Comparison of ENCODE assay signal across 1 cellular context in the genomic region with DNA sequence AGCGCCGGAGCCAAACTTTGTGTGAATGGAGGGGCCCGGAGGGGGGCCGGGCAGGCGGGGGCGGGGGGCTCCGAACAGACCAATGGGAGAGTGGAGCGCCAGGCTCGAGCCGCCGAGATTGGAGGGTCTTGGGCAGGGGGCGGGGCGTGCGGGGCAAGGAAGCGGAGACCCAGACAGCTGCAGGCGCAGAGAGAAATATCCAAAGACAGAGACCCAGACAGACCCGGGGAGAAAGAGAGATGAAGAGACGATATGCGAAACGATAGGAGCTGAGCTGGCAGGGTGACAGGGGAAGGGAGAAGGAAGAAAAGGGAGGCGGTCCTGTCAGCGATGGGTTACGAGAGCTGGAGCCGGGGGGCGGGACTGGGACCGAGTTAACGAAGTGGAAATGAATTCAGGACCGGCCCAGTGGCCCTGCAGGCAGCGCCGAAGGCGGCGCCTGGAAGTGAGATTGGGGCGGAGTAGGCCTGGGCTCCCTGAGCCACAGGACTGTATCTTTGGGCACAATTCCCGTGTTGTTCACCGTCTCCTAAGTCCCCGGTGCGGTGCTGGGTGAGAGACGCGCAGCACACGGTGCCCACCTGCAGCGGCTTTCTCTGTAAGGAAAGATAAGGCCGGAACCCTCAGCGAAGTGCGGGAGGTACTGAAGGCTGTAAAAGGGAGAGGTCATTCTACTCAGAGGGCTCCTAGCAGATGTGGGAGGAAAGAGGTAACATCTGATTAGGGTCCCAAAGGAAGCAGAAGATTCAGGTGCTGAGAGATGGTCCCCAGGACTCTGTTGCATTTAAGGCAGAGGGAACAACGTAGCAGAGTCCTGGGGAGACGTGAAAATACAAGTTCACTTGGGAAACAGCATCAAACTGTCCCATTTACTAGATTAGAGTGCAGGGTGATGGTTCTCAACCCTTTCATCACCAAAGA.
TF ChIP-seq lines count a peak whose summit lies in the region.

No MANE protein-coding gene starts in this region.

TF ChIP-seq in HepG2, 621 proteins besides CTCF, POLR2A, EP300 and RAD21 (continued from another document):
- TF ChIP-seq KDM5B (CRISPR knock-in tag; IDR thresholded peaks at IDR 0.05; ENCODE audit: borderline replicate concordance) (0 out of 2 replicates have a peak, but pooled peaks have one; percentile 55), HDAC6 (IDR thresholded peaks at IDR 0.05; ENCODE audit: low read depth, low read length) (no peak), ZNF558 (CRISPR knock-in tag; IDR thresholded peaks at IDR 0.05; ENCODE audit: borderline replicate concordance) (no peak), ZNF430 (CRISPR knock-in tag; IDR thresholded peaks at IDR 0.05) (no peak), ZNF160 (CRISPR knock-in tag; IDR thresholded peaks at IDR 0.05) (no peak), ZNF605 (CRISPR knock-in tag; IDR thresholded peaks at IDR 0.05) (0 out of 2 replicates have a peak, but pooled peaks have one; percentile 41), ZFX (CRISPR knock-in tag; IDR thresholded peaks at IDR 0.05; ENCODE audit: low read depth) (peak; percentile 67), NFYB (CRISPR knock-in tag; IDR thresholded peaks at IDR 0.05) (peak; percentile 68), SP4 (CRISPR knock-in tag; IDR thresholded peaks at IDR 0.05) (0 out of 2 replicates have a peak, but pooled peaks have one; percentile 38), SAP130 (CRISPR knock-in tag; IDR thresholded peaks at IDR 0.05; ENCODE audit: low read depth) (peak; percentile 61), ZNF768 (CRISPR knock-in tag; IDR thresholded peaks at IDR 0.05) (peak; percentile 56; the same call in 1 of the 2 replicates), U2AF1 (optimal IDR thresholded peaks at IDR 0.05; ENCODE audit: low read depth, low read length) (no peak), ZNF530 (CRISPR knock-in tag; IDR thresholded peaks at IDR 0.05; ENCODE audit: low read depth) (no peak), MED1 (CRISPR knock-in tag; IDR thresholded peaks at IDR 0.05) (0 out of 2 replicates have a peak, but pooled peaks have one; percentile 22), SP5 (CRISPR knock-in tag; IDR thresholded peaks at IDR 0.05; ENCODE audit: borderline replicate concordance, low read depth) (peak; percentile 24; the same call in 1 of the 2 replicates), SRSF4 (IDR thresholded peaks at IDR 0.05; ENCODE audit: low read depth, low read length, poor library complexity, severe bottlenecking) (no peak)
- TF ChIP-seq, protein P1, sequence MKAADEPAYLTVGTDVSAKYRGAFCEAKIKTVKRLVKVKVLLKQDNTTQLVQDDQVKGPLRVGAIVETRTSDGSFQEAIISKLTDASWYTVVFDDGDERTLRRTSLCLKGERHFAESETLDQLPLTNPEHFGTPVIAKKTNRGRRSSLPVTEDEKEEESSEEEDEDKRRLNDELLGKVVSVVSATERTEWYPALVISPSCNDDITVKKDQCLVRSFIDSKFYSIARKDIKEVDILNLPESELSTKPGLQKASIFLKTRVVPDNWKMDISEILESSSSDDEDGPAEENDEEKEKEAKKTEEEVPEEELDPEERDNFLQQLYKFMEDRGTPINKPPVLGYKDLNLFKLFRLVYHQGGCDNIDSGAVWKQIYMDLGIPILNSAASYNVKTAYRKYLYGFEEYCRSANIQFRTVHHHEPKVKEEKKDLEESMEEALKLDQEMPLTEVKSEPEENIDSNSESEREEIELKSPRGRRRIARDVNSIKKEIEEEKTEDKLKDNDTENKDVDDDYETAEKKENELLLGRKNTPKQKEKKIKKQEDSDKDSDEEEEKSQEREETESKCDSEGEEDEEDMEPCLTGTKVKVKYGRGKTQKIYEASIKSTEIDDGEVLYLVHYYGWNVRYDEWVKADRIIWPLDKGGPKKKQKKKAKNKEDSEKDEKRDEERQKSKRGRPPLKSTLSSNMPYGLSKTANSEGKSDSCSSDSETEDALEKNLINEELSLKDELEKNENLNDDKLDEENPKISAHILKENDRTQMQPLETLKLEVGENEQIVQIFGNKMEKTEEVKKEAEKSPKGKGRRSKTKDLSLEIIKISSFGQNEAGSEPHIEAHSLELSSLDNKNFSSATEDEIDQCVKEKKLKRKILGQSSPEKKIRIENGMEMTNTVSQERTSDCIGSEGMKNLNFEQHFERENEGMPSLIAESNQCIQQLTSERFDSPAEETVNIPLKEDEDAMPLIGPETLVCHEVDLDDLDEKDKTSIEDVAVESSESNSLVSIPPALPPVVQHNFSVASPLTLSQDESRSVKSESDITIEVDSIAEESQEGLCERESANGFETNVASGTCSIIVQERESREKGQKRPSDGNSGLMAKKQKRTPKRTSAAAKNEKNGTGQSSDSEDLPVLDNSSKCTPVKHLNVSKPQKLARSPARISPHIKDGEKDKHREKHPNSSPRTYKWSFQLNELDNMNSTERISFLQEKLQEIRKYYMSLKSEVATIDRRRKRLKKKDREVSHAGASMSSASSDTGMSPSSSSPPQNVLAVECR (CRISPR knock-in tag; IDR thresholded peaks at IDR 0.05; ENCODE audit: borderline replicate concordance) = peak; percentile 56; the same call in 1 of the 2 replicates
- TF ChIP-seq, protein P2, sequence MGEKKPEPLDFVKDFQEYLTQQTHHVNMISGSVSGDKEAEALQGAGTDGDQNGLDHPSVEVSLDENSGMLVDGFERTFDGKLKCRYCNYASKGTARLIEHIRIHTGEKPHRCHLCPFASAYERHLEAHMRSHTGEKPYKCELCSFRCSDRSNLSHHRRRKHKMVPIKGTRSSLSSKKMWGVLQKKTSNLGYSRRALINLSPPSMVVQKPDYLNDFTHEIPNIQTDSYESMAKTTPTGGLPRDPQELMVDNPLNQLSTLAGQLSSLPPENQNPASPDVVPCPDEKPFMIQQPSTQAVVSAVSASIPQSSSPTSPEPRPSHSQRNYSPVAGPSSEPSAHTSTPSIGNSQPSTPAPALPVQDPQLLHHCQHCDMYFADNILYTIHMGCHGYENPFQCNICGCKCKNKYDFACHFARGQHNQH (CRISPR knock-in tag; IDR thresholded peaks at IDR 0.05) = 0 out of 2 replicates have a peak, but pooled peaks have one; percentile 30
- TF ChIP-seq, protein P3, sequence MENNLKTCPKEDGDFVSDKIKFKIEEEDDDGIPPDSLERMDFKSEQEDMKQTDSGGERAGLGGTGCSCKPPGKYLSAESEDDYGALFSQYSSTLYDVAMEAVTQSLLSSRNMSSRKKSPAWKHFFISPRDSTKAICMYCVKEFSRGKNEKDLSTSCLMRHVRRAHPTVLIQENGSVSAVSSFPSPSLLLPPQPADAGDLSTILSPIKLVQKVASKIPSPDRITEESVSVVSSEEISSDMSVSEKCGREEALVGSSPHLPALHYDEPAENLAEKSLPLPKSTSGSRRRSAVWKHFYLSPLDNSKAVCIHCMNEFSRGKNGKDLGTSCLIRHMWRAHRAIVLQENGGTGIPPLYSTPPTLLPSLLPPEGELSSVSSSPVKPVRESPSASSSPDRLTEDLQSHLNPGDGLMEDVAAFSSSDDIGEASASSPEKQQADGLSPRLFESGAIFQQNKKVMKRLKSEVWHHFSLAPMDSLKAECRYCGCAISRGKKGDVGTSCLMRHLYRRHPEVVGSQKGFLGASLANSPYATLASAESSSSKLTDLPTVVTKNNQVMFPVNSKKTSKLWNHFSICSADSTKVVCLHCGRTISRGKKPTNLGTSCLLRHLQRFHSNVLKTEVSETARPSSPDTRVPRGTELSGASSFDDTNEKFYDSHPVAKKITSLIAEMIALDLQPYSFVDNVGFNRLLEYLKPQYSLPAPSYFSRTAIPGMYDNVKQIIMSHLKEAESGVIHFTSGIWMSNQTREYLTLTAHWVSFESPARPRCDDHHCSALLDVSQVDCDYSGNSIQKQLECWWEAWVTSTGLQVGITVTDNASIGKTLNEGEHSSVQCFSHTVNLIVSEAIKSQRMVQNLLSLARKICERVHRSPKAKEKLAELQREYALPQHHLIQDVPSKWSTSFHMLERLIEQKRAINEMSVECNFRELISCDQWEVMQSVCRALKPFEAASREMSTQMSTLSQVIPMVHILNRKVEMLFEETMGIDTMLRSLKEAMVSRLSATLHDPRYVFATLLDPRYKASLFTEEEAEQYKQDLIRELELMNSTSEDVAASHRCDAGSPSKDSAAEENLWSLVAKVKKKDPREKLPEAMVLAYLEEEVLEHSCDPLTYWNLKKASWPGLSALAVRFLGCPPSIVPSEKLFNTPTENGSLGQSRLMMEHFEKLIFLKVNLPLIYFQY (CRISPR knock-in tag; IDR thresholded peaks at IDR 0.05; ENCODE audit: borderline replicate concordance) = peak; percentile 58; the same call in 1 of the 2 replicates
- TF ChIP-seq, protein P4, sequence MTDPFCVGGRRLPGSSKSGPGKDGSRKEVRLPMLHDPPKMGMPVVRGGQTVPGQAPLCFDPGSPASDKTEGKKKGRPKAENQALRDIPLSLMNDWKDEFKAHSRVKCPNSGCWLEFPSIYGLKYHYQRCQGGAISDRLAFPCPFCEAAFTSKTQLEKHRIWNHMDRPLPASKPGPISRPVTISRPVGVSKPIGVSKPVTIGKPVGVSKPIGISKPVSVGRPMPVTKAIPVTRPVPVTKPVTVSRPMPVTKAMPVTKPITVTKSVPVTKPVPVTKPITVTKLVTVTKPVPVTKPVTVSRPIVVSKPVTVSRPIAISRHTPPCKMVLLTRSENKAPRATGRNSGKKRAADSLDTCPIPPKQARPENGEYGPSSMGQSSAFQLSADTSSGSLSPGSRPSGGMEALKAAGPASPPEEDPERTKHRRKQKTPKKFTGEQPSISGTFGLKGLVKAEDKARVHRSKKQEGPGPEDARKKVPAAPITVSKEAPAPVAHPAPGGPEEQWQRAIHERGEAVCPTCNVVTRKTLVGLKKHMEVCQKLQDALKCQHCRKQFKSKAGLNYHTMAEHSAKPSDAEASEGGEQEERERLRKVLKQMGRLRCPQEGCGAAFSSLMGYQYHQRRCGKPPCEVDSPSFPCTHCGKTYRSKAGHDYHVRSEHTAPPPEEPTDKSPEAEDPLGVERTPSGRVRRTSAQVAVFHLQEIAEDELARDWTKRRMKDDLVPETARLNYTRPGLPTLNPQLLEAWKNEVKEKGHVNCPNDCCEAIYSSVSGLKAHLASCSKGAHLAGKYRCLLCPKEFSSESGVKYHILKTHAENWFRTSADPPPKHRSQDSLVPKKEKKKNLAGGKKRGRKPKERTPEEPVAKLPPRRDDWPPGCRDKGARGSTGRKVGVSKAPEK (CRISPR knock-in tag; IDR thresholded peaks at IDR 0.05; ENCODE audit: borderline replicate concordance) = peak; percentile 92; the same call in 1 of the 2 replicates
- TF ChIP-seq, protein P5, sequence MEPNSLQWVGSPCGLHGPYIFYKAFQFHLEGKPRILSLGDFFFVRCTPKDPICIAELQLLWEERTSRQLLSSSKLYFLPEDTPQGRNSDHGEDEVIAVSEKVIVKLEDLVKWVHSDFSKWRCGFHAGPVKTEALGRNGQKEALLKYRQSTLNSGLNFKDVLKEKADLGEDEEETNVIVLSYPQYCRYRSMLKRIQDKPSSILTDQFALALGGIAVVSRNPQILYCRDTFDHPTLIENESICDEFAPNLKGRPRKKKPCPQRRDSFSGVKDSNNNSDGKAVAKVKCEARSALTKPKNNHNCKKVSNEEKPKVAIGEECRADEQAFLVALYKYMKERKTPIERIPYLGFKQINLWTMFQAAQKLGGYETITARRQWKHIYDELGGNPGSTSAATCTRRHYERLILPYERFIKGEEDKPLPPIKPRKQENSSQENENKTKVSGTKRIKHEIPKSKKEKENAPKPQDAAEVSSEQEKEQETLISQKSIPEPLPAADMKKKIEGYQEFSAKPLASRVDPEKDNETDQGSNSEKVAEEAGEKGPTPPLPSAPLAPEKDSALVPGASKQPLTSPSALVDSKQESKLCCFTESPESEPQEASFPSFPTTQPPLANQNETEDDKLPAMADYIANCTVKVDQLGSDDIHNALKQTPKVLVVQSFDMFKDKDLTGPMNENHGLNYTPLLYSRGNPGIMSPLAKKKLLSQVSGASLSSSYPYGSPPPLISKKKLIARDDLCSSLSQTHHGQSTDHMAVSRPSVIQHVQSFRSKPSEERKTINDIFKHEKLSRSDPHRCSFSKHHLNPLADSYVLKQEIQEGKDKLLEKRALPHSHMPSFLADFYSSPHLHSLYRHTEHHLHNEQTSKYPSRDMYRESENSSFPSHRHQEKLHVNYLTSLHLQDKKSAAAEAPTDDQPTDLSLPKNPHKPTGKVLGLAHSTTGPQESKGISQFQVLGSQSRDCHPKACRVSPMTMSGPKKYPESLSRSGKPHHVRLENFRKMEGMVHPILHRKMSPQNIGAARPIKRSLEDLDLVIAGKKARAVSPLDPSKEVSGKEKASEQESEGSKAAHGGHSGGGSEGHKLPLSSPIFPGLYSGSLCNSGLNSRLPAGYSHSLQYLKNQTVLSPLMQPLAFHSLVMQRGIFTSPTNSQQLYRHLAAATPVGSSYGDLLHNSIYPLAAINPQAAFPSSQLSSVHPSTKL (CRISPR knock-in tag; IDR thresholded peaks at IDR 0.05) = peak; percentile 15; the same call in 1 of the 2 replicates
- TF ChIP-seq, protein P6, sequence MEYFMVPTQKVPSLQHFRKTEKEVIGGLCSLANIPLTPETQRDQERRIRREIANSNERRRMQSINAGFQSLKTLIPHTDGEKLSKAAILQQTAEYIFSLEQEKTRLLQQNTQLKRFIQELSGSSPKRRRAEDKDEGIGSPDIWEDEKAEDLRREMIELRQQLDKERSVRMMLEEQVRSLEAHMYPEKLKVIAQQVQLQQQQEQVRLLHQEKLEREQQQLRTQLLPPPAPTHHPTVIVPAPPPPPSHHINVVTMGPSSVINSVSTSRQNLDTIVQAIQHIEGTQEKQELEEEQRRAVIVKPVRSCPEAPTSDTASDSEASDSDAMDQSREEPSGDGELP (IDR thresholded peaks at IDR 0.05; ENCODE audit: borderline replicate concordance, low read depth) = peak; percentile 47; the same call in 1 of the 2 replicates
- TF ChIP-seq, protein P7, sequence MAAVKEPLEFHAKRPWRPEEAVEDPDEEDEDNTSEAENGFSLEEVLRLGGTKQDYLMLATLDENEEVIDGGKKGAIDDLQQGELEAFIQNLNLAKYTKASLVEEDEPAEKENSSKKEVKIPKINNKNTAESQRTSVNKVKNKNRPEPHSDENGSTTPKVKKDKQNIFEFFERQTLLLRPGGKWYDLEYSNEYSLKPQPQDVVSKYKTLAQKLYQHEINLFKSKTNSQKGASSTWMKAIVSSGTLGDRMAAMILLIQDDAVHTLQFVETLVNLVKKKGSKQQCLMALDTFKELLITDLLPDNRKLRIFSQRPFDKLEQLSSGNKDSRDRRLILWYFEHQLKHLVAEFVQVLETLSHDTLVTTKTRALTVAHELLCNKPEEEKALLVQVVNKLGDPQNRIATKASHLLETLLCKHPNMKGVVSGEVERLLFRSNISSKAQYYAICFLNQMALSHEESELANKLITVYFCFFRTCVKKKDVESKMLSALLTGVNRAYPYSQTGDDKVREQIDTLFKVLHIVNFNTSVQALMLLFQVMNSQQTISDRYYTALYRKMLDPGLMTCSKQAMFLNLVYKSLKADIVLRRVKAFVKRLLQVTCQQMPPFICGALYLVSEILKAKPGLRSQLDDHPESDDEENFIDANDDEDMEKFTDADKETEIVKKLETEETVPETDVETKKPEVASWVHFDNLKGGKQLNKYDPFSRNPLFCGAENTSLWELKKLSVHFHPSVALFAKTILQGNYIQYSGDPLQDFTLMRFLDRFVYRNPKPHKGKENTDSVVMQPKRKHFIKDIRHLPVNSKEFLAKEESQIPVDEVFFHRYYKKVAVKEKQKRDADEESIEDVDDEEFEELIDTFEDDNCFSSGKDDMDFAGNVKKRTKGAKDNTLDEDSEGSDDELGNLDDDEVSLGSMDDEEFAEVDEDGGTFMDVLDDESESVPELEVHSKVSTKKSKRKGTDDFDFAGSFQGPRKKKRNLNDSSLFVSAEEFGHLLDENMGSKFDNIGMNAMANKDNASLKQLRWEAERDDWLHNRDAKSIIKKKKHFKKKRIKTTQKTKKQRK (IDR thresholded peaks at IDR 0.05; ENCODE audit: low read length) = no peak
TF ChIP-seq in HepG2: peak in this region for 47.
